1 cellular context compared by ENCODE assay signal in the genomic region with DNA sequence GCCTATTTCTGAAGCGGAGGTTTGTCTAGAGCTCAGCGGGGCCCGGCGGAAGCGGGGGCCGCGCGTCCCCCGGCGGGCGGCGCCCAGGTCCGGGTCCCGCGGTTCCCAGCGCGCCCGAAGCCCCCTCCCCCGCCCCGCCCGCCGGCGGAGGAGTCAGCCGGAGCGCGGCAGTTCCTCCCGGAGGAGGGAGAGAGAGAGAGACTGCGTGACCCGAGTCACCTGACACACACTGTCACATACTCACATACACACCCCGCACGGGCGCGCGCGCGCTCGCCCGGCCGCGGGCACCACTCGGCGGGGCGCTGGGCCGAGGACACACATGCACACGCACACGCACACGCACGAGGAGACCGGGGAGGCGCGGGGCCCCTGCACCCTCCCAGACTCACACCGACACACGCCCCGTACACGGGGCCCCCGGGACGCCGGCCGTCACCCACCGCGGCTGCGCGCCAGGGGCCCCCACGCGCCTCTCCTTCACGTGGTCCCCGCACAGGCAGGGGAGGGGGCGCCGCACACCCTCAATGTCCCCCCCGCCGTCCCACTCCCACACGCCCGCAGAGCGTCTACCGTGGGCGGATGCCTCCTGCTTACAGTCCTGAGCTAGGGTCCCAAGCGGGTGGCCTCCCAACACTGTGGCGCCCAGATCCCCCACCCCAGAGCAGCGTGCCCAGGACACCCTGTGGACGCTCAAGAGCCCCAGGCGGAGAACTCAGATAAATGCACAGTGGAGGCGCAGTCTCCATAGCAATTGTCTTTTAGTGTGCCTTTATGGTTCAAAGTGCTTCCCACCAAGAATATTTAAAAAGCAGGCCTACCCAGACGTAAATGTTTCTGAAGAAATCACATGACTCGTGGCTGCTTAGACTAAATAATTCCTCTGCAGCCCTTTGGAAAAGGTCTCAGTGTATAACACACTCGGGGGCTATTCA.
A peak's percentile ranks its signal among the peaks of the same experiment; 100 is the strongest.
TF ChIP-seq lines count a peak whose summit lies in the region.

A gene with protein sequence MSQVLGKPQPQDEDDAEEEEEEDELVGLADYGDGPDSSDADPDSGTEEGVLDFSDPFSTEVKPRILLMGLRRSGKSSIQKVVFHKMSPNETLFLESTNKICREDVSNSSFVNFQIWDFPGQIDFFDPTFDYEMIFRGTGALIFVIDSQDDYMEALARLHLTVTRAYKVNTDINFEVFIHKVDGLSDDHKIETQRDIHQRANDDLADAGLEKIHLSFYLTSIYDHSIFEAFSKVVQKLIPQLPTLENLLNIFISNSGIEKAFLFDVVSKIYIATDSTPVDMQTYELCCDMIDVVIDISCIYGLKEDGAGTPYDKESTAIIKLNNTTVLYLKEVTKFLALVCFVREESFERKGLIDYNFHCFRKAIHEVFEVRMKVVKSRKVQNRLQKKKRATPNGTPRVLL (minus strand): TSS at position 203 of the 935 bp plus-strand sequence. CDS start 280 bp downstream, outside the sequence.

TF ChIP-seq in H1, 55 proteins besides CTCF, POLR2A, EP300 and RAD21 (continued from another document):
- TF ChIP-seq USF2 (IDR thresholded peaks at IDR 0.05; ENCODE audit: low read length) = peak; percentile 62; the same call in 1 of the 2 replicates
- TF ChIP-seq KDM1A (IDR thresholded peaks at IDR 0.05; ENCODE audit: borderline replicate concordance, low read length) = no peak
- 0 out of 2 replicates have a peak, but pooled peaks have one; percentile 23 for TF ChIP-seq TAF1 (IDR thresholded peaks at IDR 0.05; ENCODE audit: low read depth, low read length)
- no peak for TF ChIP-seq CHD1 (IDR thresholded peaks at IDR 0.05; ENCODE audit: low read depth, low read length)
- TF ChIP-seq CTBP2 (IDR thresholded peaks at IDR 0.05; ENCODE audit: borderline replicate concordance, insufficient read depth, insufficient read length, low read length) = peak; percentile 44
- no peak for TF ChIP-seq EZH2 (IDR thresholded peaks at IDR 0.05; ENCODE audit: low read depth, low read length, severe bottlenecking)
- 0 out of 2 replicates have a peak, but pooled peaks have one; percentile 31 for TF ChIP-seq TEAD4 (IDR thresholded peaks at IDR 0.05; ENCODE audit: low read depth, low read length)
- TF ChIP-seq KDM5A (IDR thresholded peaks at IDR 0.05; ENCODE audit: low read length) = no peak
- no peak for TF ChIP-seq E2F6 (IDR thresholded peaks at IDR 0.05)
